Comparison of ENCODE assay signal across 12 cellular contexts in genomic region chr2:239308696-239309397, GRCh38.
DNase-seq lines count a peak whose midpoint lies in the region; ATAC-seq and TF ChIP-seq lines count a peak whose summit lies in the region.
"Had no signal": no experiment of that assay in that cellular context is flagged by ENCODE, and none has a peak within 500 bp of the region (broad histone marks: within the 10 kb centered on the region; RNA-seq: fewer than 3 reads in every experiment).

No MANE protein-coding gene starts in this region.

- H3K4me3 ChIP-seq in AG04450 (ENCODE audit: low read depth, low read length) (peak overlapping the region; percentile 57), fibroblast of villous mesenchyme (ENCODE audit: low read depth, low read length) (peak overlapping the region; percentile 58)

- peak; percentile 91 for ATAC-seq in SK-N-SH treated with all-trans-retinoic acid at 6 μM for 48 hours
- ATAC-seq in omental fat pad (ENCODE audit: low FRiP score) = peak; percentile 40
- no peak for ATAC-seq in HG02973 (IDR thresholded peaks at IDR 0.05; ENCODE audit: unreplicated experiment)
- no peak for ATAC-seq in natural killer cell treated with Interleukin-12 subunit alpha and Interleukin-12 subunit beta and Interleukin-15 and Interleukin-18, amount 100 ng/mL, for 72 hours
- ATAC-seq: stimulated activated naive CD8-positive, alpha-beta T cell treated with anti-CD3 and anti-CD28 coated beads, Interleukin-15, Interleukin-2, amounts not matched to agents 100 U/mL and 50 U/mL, for 24 hours had no signal

- H3K9me3 Mint-ChIP-seq in natural killer cell treated with Interleukin-12 subunit alpha and Interleukin-12 subunit beta and Interleukin-15 and Interleukin-18, amount 100 ng/mL, for 72 hours = no peaks in the 10 kb centered on the region
- H3K9me3 Mint-ChIP-seq: CD4-positive, alpha-beta T cell had no signal

- TF ChIP-seq CTCF in AG04450 (IDR thresholded peaks at IDR 0.05; ENCODE audit: low read depth, low read length) (no peak), fibroblast of villous mesenchyme (IDR thresholded peaks at IDR 0.05; ENCODE audit: insufficient read depth, low read depth, low read length) (peak; percentile 10), omental fat pad (IDR thresholded peaks at IDR 0.05) (no peak)

- no peaks in the 10 kb centered on the region for H3K36me3 Mint-ChIP-seq in natural killer cell treated with Interleukin-12 subunit alpha and Interleukin-12 subunit beta and Interleukin-15 and Interleukin-18, amount 100 ng/mL, for 72 hours

- no peaks in the 10 kb centered on the region for H3K27me3 Mint-ChIP-seq in natural killer cell treated with Interleukin-12 subunit alpha and Interleukin-12 subunit beta and Interleukin-15 and Interleukin-18, amount 100 ng/mL, for 72 hours
- H3K27me3 Mint-ChIP-seq: CD4-positive, alpha-beta T cell had no signal

- H3K27ac ChIP-seq in AG04450 (ENCODE audit: low read depth, low read length) = peak overlapping the region; percentile 86

- peak; percentile 55 for DNase-seq in AG04450 (ENCODE audit: low read depth, low spot score)
- peak; percentile 95 for DNase-seq in fibroblast of villous mesenchyme (ENCODE audit: low read depth)
- no peak for DNase-seq in omental fat pad (ENCODE audit: low spot score)
- no peak for DNase-seq in midbrain (lab: John Stamatoyannopoulos, UW)
- DNase-seq in NCI-H1417 (lab: John Stamatoyannopoulos, UW) = no peak
- DNase-seq in natural killer cell treated with Interleukin-12 subunit alpha and Interleukin-12 subunit beta and Interleukin-15 and Interleukin-18, amount 100 ng/mL, for 72 hours (ENCODE audit: low spot score) = no peak
- DNase-seq: cortex of kidney; occipital lobe; stimulated activated naive CD8-positive, alpha-beta T cell treated with anti-CD3 and anti-CD28 coated beads, Interleukin-15, Interleukin-2, amounts not matched to agents 100 U/mL and 50 U/mL, for 24 hours had no signal

- CTCF ChIA-PET in AG04450 (lab: Charles Lee) = interaction anchor here (0.9 kb wide), 1 partner anchor 165 kb away, joined by 4 read pairs; no protein-coding TSS in a partner anchor

- no peak overlapping the region for H3K27ac Mint-ChIP-seq in natural killer cell treated with Interleukin-12 subunit alpha and Interleukin-12 subunit beta and Interleukin-15 and Interleukin-18, amount 100 ng/mL, for 72 hours
- H3K27ac Mint-ChIP-seq: CD4-positive, alpha-beta T cell had no signal

- H3K4me3 Mint-ChIP-seq in natural killer cell treated with Interleukin-12 subunit alpha and Interleukin-12 subunit beta and Interleukin-15 and Interleukin-18, amount 100 ng/mL, for 72 hours = no peak overlapping the region
- H3K4me3 Mint-ChIP-seq: CD4-positive, alpha-beta T cell had no signal

- peaks cover 7% of the 10 kb centered on the region; the same call in 1 of the 2 replicates for H3K9me3 ChIP-seq in AG04450 (ENCODE audit: control insufficient read depth, insufficient read depth, low read length)

- peaks cover 14 to 21% of the 10 kb centered on the region in 2 donors for H3K4me1 Mint-ChIP-seq in natural killer cell treated with Interleukin-12 subunit alpha and Interleukin-12 subunit beta and Interleukin-15 and Interleukin-18, amount 100 ng/mL, for 72 hours (ENCODE audit: low read depth in 2 of 2)

- H3K27me3 ChIP-seq in AG04450 (ENCODE audit: control insufficient read depth, insufficient read depth, low read length) = no peaks in the 10 kb centered on the region

- POLR2A ChIA-PET in AG04450 (lab: Yijun Ruan, JAX) = interaction anchor here (1.0 kb wide), 1 partner anchor 20 kb away, joined by 6 read pairs; no protein-coding TSS in a partner anchor

TF ChIP-seq in SK-N-SH treated with all-trans-retinoic acid at 6 μM for 48 hours, 23 proteins besides CTCF, POLR2A, EP300 and RAD21:
- no peak for TF ChIP-seq ISL1 (CRISPR knock-in tag; IDR thresholded peaks at IDR 0.05)
- TF ChIP-seq TCF4 (CRISPR knock-in tag; IDR thresholded peaks at IDR 0.05; ENCODE audit: borderline replicate concordance) = peak; percentile 83; the same call in 1 of the 2 replicates
- no peak for TF ChIP-seq BACH2 (CRISPR knock-in tag; IDR thresholded peaks at IDR 0.05; ENCODE audit: borderline replicate concordance)

Comparison
In these comparisons a context has a peak if more than half of its experiments do, and no peak if none do; other contexts are left out.
1. DNase-seq: peak in AG04450 (single experiment) and fibroblast of villous mesenchyme (single experiment); none in omental fat pad (single experiment), midbrain (single experiment), NCI-H1417 (0 of 3) and natural killer cell treated with Interleukin-12 subunit alpha and Interleukin-12 subunit beta and Interleukin-15 and Interleukin-18, amount 100 ng/mL, for 72 hours (single experiment).
2. ATAC-seq: peak in SK-N-SH treated with all-trans-retinoic acid at 6 μM for 48 hours (single experiment) and omental fat pad (single experiment); none in HG02973 (single experiment) and natural killer cell treated with Interleukin-12 subunit alpha and Interleukin-12 subunit beta and Interleukin-15 and Interleukin-18, amount 100 ng/mL, for 72 hours (0 of 2).